Comparison of ENCODE assay signal across 15 cellular contexts in the genomic region with DNA sequence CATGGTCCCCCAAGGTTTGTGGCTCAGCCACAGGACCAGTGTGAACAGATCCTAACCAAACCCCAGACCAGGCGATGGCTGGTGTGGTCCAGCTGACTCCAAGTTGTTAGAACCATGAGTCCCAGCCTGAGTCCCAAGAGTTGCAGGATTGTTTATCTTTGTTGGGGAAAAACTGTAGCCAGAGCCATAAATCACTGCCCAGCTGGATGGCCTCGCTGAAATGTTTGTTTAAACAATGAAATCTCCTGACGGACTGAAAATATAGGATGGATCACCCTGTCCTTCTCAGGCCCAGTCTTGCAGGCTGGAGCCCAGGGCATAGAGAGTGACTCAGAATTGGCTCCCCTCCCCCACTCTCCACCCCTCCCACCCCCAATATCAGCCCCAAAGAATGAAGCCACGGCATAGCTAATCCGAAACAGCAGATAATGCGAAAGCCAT. TPM values are rescaled to one million over a fixed set of nuclear protein-coding genes. Genes with fewer than 3 reads are reported as not detected.
DNase-seq lines count a peak whose midpoint lies in the region; ATAC-seq and TF ChIP-seq lines count a peak whose summit lies in the region.
"Had no signal": no experiment of that assay in that cellular context is flagged by ENCODE, and none has a peak within 500 bp of the region (broad histone marks: within the 10 kb centered on the region; RNA-seq: fewer than 3 reads in every experiment).

No MANE protein-coding gene starts in this region.

- H3K9me3 ChIP-seq in AG04450 (ENCODE audit: control insufficient read depth, insufficient read depth, low read length) (no peaks in the 10 kb centered on the region; the same call in 1 of the 2 replicates), MG63 (no peaks in the 10 kb centered on the region)
- H3K9me3 ChIP-seq: lower lobe of right lung, psoas muscle had no signal

- no peaks in the 10 kb centered on the region for H3K36me3 ChIP-seq in MG63
- H3K36me3 ChIP-seq: lower lobe of right lung had no signal

- POLR2A ChIA-PET in AG04450 (lab: Yijun Ruan, JAX), result interaction anchor here (0.7 to 4.5 kb wide), 12 partner anchors 16 to 231 kb away, joined by 3 to 22 read pairs (median 4); a partner anchor contains a TSS

- H3K27ac ChIP-seq in AG04450 (ENCODE audit: low read depth, low read length), result no peak overlapping the region
- H3K27ac ChIP-seq: GM23248, lower lobe of right lung, psoas muscle had no signal

- H3K27me3 ChIP-seq in AG04450 (ENCODE audit: control insufficient read depth, insufficient read depth, low read length) (no peaks in the 10 kb centered on the region), MG63 (no peaks in the 10 kb centered on the region)

- DNase-seq in AG04450 (ENCODE audit: low read depth, low spot score) (peak; percentile 70), MG63 (peak; percentile 42), myocyte (ENCODE audit: low read depth) (peak; percentile 68)
- no peak for DNase-seq in stimulated activated CD4-positive, alpha-beta T cell treated with anti-CD3 and anti-CD28 coated beads, Interleukin-15, amount 100 ng/mL, for 24 hours
- no peak for DNase-seq in effector CD4-positive, alpha-beta T cell
- DNase-seq in activated CD4-positive, CD25-positive, alpha-beta regulatory T cell treated with anti-CD3 and anti-CD28 coated beads, Interleukin-2, amount 50 U/mL, for 72 hours, result no peak
- DNase-seq: activated CD8-positive, alpha-beta memory T cell treated with anti-CD3 and anti-CD28 coated beads, Interleukin-2, amount 10 ng/mL, durations not matched to agents 7 days and 5 days; amniotic stem cell; GM23248; lower lobe of right lung; NCI-H748 treated with DMSO at 0.1 percent for 48 hours; T-cell had no signal

- no peak for TF ChIP-seq CTCF in AG04450 (IDR thresholded peaks at IDR 0.05; ENCODE audit: low read depth, low read length)

- CTCF ChIA-PET in AG04450 (lab: Charles Lee), result interaction anchor here (0.6 to 13.5 kb wide), 3 partner anchors 18 to 230 kb away, joined by 4 to 481 read pairs (median 418); no protein-coding TSS in a partner anchor

- H3K4me3 ChIP-seq in AG04450 (ENCODE audit: low read depth, low read length) (no peak overlapping the region), MG63 (no peak overlapping the region)
- H3K4me3 ChIP-seq: GM23248, lower lobe of right lung, psoas muscle had no signal

- ATAC-seq in esophagus mucosa, result peak; percentile 20
- no peak for ATAC-seq in GM19452 (IDR thresholded peaks at IDR 0.05; ENCODE audit: unreplicated experiment)
- ATAC-seq: activated CD8-positive, alpha-beta memory T cell treated with anti-CD3 and anti-CD28 coated beads, Interleukin-2, amount 10 ng/mL, durations not matched to agents 7 days and 5 days; T-cell had no signal

RNA-seq across cellular contexts. Expression of a gene that starts 36.4 kb away (rescaled TPM):
- polyA plus RNA-seq in AG04450 (2011; rRNA removed), result 87.0 and 107 TPM in 2 replicates
- polyA minus RNA-seq in AG04450 (2011; rRNA and poly(A)+ RNA removed), result 180 and 228 TPM in 2 replicates
- 24.0 and 36.0 TPM in 2 replicates for total RNA-seq in MG63 (2014; rRNA removed; shearing (Covaris generic); ENCODE audit: low replicate concordance)
- total RNA-seq in esophagus mucosa (1.8 TPM), myocyte (23.6 and 45.0 TPM in 2 replicates)
- polyA plus RNA-seq in myocyte (2012), result 29.9 TPM
- total RNA-seq: activated CD8-positive, alpha-beta memory T cell treated with anti-CD3 and anti-CD28 coated beads, Interleukin-2, amount 10 ng/mL, durations not matched to agents 7 days and 5 days had no signal

Comparison
In these comparisons a context has a peak if more than half of its experiments do, and no peak if none do; other contexts are left out.
1. DNase-seq: peak in AG04450 (single experiment), MG63 (single experiment) and myocyte (single experiment); none in stimulated activated CD4-positive, alpha-beta T cell treated with anti-CD3 and anti-CD28 coated beads, Interleukin-15, amount 100 ng/mL, for 24 hours (single experiment), effector CD4-positive, alpha-beta T cell (single experiment) and activated CD4-positive, CD25-positive, alpha-beta regulatory T cell treated with anti-CD3 and anti-CD28 coated beads, Interleukin-2, amount 50 U/mL, for 72 hours (single experiment).